In the genomic region with DNA sequence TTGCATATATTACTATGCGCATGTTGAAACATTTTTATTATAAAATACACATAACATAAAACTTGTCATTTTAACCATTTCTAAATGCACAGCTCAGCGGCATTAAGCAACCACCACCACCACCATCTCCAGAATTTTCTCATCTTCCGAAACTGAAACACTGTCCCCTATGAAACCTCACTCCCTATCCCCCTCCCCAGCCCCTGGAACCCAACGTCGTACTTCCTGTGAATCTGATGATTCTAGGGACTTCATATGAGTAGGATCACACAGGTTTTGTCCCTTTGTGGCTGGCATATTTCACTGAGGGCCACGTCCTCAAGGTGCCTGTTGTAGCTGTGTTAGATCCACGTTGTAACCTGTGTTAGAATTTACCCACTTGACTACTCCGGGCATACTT, we compare ENCODE assay signal across 1 cellular context.
TF ChIP-seq lines count a peak whose summit lies in the region.

No MANE protein-coding gene starts in this region.

TF ChIP-seq in K562, 482 proteins besides CTCF, POLR2A, EP300 and RAD21:
- TF ChIP-seq WHSC1 (IDR thresholded peaks at IDR 0.05; ENCODE audit: low read length) (no peak), ASH1L (IDR thresholded peaks at IDR 0.05; ENCODE audit: borderline replicate concordance, low read depth, partially characterized antibody) (no peak), NCOR1 (IDR thresholded peaks at IDR 0.05) (0 out of 2 replicates have a peak, but pooled peaks have one; percentile 11), TFAP4 (CRISPR knock-in tag; IDR thresholded peaks at IDR 0.05; ENCODE audit: borderline replicate concordance) (no peak), TRIM28 (IDR thresholded peaks at IDR 0.05) (0 out of 2 replicates have a peak, but pooled peaks have one; percentile 19), CEBPB (tag; IDR thresholded peaks at IDR 0.05) (peak; percentile 40; the same call in 1 of the 2 replicates), SRSF1 (IDR thresholded peaks at IDR 0.05; ENCODE audit: low read depth, low read length) (no peak)
- TF ChIP-seq, protein P1, sequence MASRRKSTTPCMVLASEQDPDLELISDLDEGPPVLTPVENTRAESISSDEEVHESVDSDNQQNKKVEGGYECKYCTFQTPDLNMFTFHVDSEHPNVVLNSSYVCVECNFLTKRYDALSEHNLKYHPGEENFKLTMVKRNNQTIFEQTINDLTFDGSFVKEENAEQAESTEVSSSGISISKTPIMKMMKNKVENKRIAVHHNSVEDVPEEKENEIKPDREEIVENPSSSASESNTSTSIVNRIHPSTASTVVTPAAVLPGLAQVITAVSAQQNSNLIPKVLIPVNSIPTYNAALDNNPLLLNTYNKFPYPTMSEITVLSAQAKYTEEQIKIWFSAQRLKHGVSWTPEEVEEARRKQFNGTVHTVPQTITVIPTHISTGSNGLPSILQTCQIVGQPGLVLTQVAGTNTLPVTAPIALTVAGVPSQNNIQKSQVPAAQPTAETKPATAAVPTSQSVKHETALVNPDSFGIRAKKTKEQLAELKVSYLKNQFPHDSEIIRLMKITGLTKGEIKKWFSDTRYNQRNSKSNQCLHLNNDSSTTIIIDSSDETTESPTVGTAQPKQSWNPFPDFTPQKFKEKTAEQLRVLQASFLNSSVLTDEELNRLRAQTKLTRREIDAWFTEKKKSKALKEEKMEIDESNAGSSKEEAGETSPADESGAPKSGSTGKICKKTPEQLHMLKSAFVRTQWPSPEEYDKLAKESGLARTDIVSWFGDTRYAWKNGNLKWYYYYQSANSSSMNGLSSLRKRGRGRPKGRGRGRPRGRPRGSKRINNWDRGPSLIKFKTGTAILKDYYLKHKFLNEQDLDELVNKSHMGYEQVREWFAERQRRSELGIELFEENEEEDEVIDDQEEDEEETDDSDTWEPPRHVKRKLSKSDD (conservative IDR thresholded peaks at IDR 0.05; ENCODE audit: low read length): peak; percentile 76; the same call in 1 of the 2 replicates
- TF ChIP-seq, protein P2, sequence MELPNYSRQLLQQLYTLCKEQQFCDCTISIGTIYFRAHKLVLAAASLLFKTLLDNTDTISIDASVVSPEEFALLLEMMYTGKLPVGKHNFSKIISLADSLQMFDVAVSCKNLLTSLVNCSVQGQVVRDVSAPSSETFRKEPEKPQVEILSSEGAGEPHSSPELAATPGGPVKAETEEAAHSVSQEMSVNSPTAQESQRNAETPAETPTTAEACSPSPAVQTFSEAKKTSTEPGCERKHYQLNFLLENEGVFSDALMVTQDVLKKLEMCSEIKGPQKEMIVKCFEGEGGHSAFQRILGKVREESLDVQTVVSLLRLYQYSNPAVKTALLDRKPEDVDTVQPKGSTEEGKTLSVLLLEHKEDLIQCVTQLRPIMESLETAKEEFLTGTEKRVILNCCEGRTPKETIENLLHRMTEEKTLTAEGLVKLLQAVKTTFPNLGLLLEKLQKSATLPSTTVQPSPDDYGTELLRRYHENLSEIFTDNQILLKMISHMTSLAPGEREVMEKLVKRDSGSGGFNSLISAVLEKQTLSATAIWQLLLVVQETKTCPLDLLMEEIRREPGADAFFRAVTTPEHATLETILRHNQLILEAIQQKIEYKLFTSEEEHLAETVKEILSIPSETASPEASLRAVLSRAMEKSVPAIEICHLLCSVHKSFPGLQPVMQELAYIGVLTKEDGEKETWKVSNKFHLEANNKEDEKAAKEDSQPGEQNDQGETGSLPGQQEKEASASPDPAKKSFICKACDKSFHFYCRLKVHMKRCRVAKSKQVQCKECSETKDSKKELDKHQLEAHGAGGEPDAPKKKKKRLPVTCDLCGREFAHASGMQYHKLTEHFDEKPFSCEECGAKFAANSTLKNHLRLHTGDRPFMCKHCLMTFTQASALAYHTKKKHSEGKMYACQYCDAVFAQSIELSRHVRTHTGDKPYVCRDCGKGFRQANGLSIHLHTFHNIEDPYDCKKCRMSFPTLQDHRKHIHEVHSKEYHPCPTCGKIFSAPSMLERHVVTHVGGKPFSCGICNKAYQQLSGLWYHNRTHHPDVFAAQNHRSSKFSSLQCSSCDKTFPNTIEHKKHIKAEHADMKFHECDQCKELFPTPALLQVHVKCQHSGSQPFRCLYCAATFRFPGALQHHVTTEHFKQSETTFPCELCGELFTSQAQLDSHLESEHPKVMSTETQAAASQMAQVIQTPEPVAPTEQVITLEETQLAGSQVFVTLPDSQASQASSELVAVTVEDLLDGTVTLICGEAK (IDR thresholded peaks at IDR 0.05): 0 out of 2 replicates have a peak, but pooled peaks have one; percentile 9
- TF ChIP-seq, protein P2 (CRISPR knock-in tag; IDR thresholded peaks at IDR 0.05): no peak
